ENCODE assay signal across 23 cellular contexts in genomic region chr16:62876133-62876532, GRCh38.
"Had no signal": no experiment of that assay in that cellular context is flagged by ENCODE, and none has a peak within 500 bp of the region (broad histone marks: within the 10 kb centered on the region; RNA-seq: fewer than 3 reads in every experiment).

No MANE protein-coding gene starts in this region.

- H3K9me3 ChIP-seq: mucosa of descending colon, pancreas, prostate gland, right lobe of liver, tibial nerve, upper lobe of left lung, vagina had no signal

- H3K36me3 ChIP-seq: pancreas, prostate gland, right lobe of liver, tibial nerve, upper lobe of left lung, vagina had no signal

- H3K4me1 ChIP-seq: pancreas, prostate gland, right lobe of liver, tibial nerve, vagina had no signal

- ATAC-seq: left cardiac atrium; left lobe of liver; mucosa of descending colon; naive thymus-derived CD8-positive, alpha-beta T cell; pancreas; right lobe of liver had no signal

- H3K4me3 ChIP-seq: lung, mucosa of descending colon, pancreas, prostate gland, right lobe of liver, skin epidermis, tibial nerve, upper lobe of left lung, vagina had no signal

- H3K27me3 ChIP-seq: pancreas, right lobe of liver, tibial nerve, upper lobe of left lung, vagina had no signal

- DNase-seq: hippocampal formation; kidney glomerular epithelial cell; left cardiac atrium; mesendoderm; mucosa of descending colon; naive thymus-derived CD8-positive, alpha-beta T cell; nucleus accumbens; pancreas; posterior cingulate gyrus; right lobe of liver; stimulated activated CD4-positive, alpha-beta T cell treated with anti-CD3 and anti-CD28 coated beads, Interleukin-12 subunit alpha, Interleukin-12 subunit beta, amount 100 ng/mL, for 4 hours; stimulated activated CD4-positive, alpha-beta T cell treated with anti-CD3 and anti-CD28 coated beads, Interleukin-15, amount 100 ng/mL, for 24 hours; stimulated activated CD4-positive, alpha-beta T cell treated with anti-CD3 and anti-CD28 coated beads, Interleukin-2, amount 100 ng/mL, for 24 hours; stimulated activated CD4-positive, alpha-beta T cell treated with anti-CD3 and anti-CD28 coated beads, Interleukin-4, amount 100 ng/mL, for 1 hour; stimulated activated naive CD4-positive, alpha-beta T cell; substantia nigra; upper lobe of left lung had no signal

- H3K27ac ChIP-seq: pancreas, prostate gland, right lobe of liver, skin epidermis, tibial nerve, vagina had no signal
